ENCODE assay signal across 13 cellular contexts in genomic region chr3:50326182-50326541, GRCh38. TPM values are rescaled to one million over a fixed set of nuclear protein-coding genes. Genes with fewer than 3 reads are reported as not detected.
DNase-seq lines count a peak whose midpoint lies in the region; ATAC-seq and TF ChIP-seq lines count a peak whose summit lies in the region.
"Had no signal": no experiment of that assay in that cellular context is flagged by ENCODE, and none has a peak within 500 bp of the region (broad histone marks: within the 10 kb centered on the region; RNA-seq: fewer than 3 reads in every experiment).

No MANE protein-coding gene starts in this region.

- no peak overlapping the region for H3K9ac ChIP-seq in MM.1S (ENCODE audit: low read length)

- no peak for TF ChIP-seq CTCF in GM23338 (conservative IDR thresholded peaks at IDR 0.05; ENCODE audit: low read depth in 2 of 2)
- TF ChIP-seq CTCF in nephron progenitor cell (IDR thresholded peaks at IDR 0.05), result no peak
- TF ChIP-seq CTCF in MM.1S (IDR thresholded peaks at IDR 0.05; ENCODE audit: low read length), result no peak

- H3K9me3 ChIP-seq in MM.1S (replicated peaks; ENCODE audit: insufficient read depth, low read length), result no peaks in the 10 kb centered on the region

- peak overlapping the region; percentile 51 for H3K4me3 Mint-ChIP-seq in activated CD4-positive, alpha-beta T cell treated with anti-CD3 and anti-CD28 coated beads, Interleukin-2, amount 10 ng/mL, durations not matched to agents 7 days and 5 days
- H3K4me3 Mint-ChIP-seq in activated CD4-positive, alpha-beta T cell treated with anti-CD3 and anti-CD28 coated beads for 36 hours, result no peak overlapping the region
- H3K4me3 Mint-ChIP-seq in GM23338 (peak overlapping the region; percentile 51), nephron progenitor cell (peak overlapping the region; percentile 94)
- H3K4me3 Mint-ChIP-seq in activated T-helper 2 cell treated with anti-CD3 and anti-CD28 coated beads, Interferon-gamma antibody, Interleukin-2, Interleukin-4, amounts not matched to agents 10 μg/mL and 5 μg/mL and 100 μg/mL, durations not matched to agents 14 hours and 24 hours and 36 hours (ENCODE audit: low read depth), result peak overlapping the region; percentile 5

- H3F3A ChIP-seq in GM23338 (replicated peaks; ENCODE audit: low read depth) (peaks cover 33% of the 10 kb centered on the region; the same call in 1 of the 2 replicates), MM.1S (ENCODE audit: insufficient read depth, low read length) (peaks cover 12% of the 10 kb centered on the region; the same call in 1 of the 2 replicates)

- H3K4me1 Mint-ChIP-seq in activated CD4-positive, alpha-beta T cell treated with anti-CD3 and anti-CD28 coated beads, Interleukin-2, amount 10 ng/mL, durations not matched to agents 7 days and 5 days, result peaks cover 29% of the 10 kb centered on the region
- H3K4me1 Mint-ChIP-seq in activated CD4-positive, alpha-beta T cell treated with anti-CD3 and anti-CD28 coated beads for 36 hours, result peaks cover 22% of the 10 kb centered on the region
- H3K4me1 Mint-ChIP-seq in GM23338 (peaks cover 32% of the 10 kb centered on the region), nephron progenitor cell (peaks cover 34% of the 10 kb centered on the region)
- peaks cover 14% of the 10 kb centered on the region for H3K4me1 Mint-ChIP-seq in activated T-helper 2 cell treated with anti-CD3 and anti-CD28 coated beads, Interferon-gamma antibody, Interleukin-2, Interleukin-4, amounts not matched to agents 10 μg/mL and 5 μg/mL and 100 μg/mL, durations not matched to agents 14 hours and 24 hours and 36 hours (ENCODE audit: low read depth)

- H3K27me3 ChIP-seq in GM23338 (ENCODE audit: insufficient read depth), result no peaks in the 10 kb centered on the region
- no peaks in the 10 kb centered on the region for H3K27me3 ChIP-seq in MM.1S (replicated peaks; ENCODE audit: insufficient read depth, low read length)

- no peak overlapping the region for H3K4me2 ChIP-seq in GM23338
- no peak overlapping the region for H3K4me2 ChIP-seq in MM.1S (ENCODE audit: low read depth, low read length)

- POLR2A ChIA-PET in activated CD4-positive, alpha-beta T cell treated with anti-CD3 and anti-CD28 coated beads, Interleukin-2, amount 10 ng/mL, durations not matched to agents 7 days and 5 days (lab: Charles Lee), result no interaction called here
- POLR2A ChIA-PET in activated CD4-positive, alpha-beta T cell treated with anti-CD3 and anti-CD28 coated beads for 36 hours (lab: Charles Lee), result no interaction called here

- no peak overlapping the region for H3K27ac Mint-ChIP-seq in activated CD4-positive, alpha-beta T cell treated with anti-CD3 and anti-CD28 coated beads, Interleukin-2, amount 10 ng/mL, durations not matched to agents 7 days and 5 days
- H3K27ac Mint-ChIP-seq in activated CD4-positive, alpha-beta T cell treated with anti-CD3 and anti-CD28 coated beads for 36 hours, result no peak overlapping the region
- H3K27ac Mint-ChIP-seq in GM23338, result no peak overlapping the region
- no peak overlapping the region for H3K27ac Mint-ChIP-seq in activated T-helper 2 cell treated with anti-CD3 and anti-CD28 coated beads, Interferon-gamma antibody, Interleukin-2, Interleukin-4, amounts not matched to agents 10 μg/mL and 5 μg/mL and 100 μg/mL, durations not matched to agents 14 hours and 24 hours and 36 hours
- H3K27ac Mint-ChIP-seq in nephron progenitor cell, result no peak overlapping the region

- H3K36me3 ChIP-seq in GM23338 (ENCODE audit: insufficient read depth) (peaks cover 4% of the 10 kb centered on the region), MM.1S (replicated peaks; ENCODE audit: insufficient read depth, low read length) (peaks cover 8% of the 10 kb centered on the region)

- peak; percentile 5 for DNase-seq in activated CD4-positive, alpha-beta T cell treated with anti-CD3 and anti-CD28 coated beads, Interleukin-2, amount 10 ng/mL, durations not matched to agents 7 days and 5 days
- DNase-seq in activated CD4-positive, alpha-beta T cell treated with anti-CD3 and anti-CD28 coated beads for 36 hours, result no peak
- DNase-seq in GM23338 (ENCODE audit: low spot score), result no peak
- no peak for DNase-seq in activated T-helper 2 cell treated with anti-CD3 and anti-CD28 coated beads, Interferon-gamma antibody, Interleukin-2, Interleukin-4, amounts not matched to agents 10 μg/mL and 5 μg/mL and 100 μg/mL, durations not matched to agents 14 hours and 24 hours and 36 hours (ENCODE audit: low spot score)
- DNase-seq in nephron progenitor cell, result no peak
- DNase-seq in MM.1S, result no peak
- DNase-seq: EL, head of caudate nucleus, NCI-H187 treated with DMSO at 0.1 percent for 48 hours, T-helper 1 cell had no signal

- peaks cover 13% of the 10 kb centered on the region for H3K79me2 ChIP-seq in GM23338 (replicated peaks; ENCODE audit: insufficient read depth)
- H3K79me2 ChIP-seq in MM.1S (ENCODE audit: low read length), result peaks cover 33% of the 10 kb centered on the region

- no peaks in the 10 kb centered on the region for H3K27me3 Mint-ChIP-seq in activated CD4-positive, alpha-beta T cell treated with anti-CD3 and anti-CD28 coated beads, Interleukin-2, amount 10 ng/mL, durations not matched to agents 7 days and 5 days
- no peaks in the 10 kb centered on the region for H3K27me3 Mint-ChIP-seq in activated CD4-positive, alpha-beta T cell treated with anti-CD3 and anti-CD28 coated beads for 36 hours
- H3K27me3 Mint-ChIP-seq in GM23338 (ENCODE audit: insufficient read depth, low read depth, poor library complexity) (peaks cover 16% of the 10 kb centered on the region), nephron progenitor cell (ENCODE audit: low read depth, poor library complexity) (peaks cover 6% of the 10 kb centered on the region)
- H3K27me3 Mint-ChIP-seq in activated T-helper 2 cell treated with anti-CD3 and anti-CD28 coated beads, Interferon-gamma antibody, Interleukin-2, Interleukin-4, amounts not matched to agents 10 μg/mL and 5 μg/mL and 100 μg/mL, durations not matched to agents 14 hours and 24 hours and 36 hours (ENCODE audit: low read depth), result no peaks in the 10 kb centered on the region

- H2AFZ ChIP-seq in GM23338 (no peak overlapping the region), MM.1S (ENCODE audit: low read length) (no peak overlapping the region)

- intact Hi-C loops in activated CD4-positive, alpha-beta T cell treated with anti-CD3 and anti-CD28 coated beads for 36 hours (cut with DNase I, micrococcal nuclease), result loop anchor here in 1 of 2 experiments (5.0 to 10.0 kb wide), 2 partner anchors 51 to 89 kb away; partner anchors contain the start of genes GNAI2 and LSMEM2
- intact Hi-C loops in activated T-helper 2 cell treated with anti-CD3 and anti-CD28 coated beads, Interferon-gamma antibody, Interleukin-2, Interleukin-4, amounts not matched to agents 10 μg/mL and 5 μg/mL and 100 μg/mL, durations not matched to agents 14 hours and 24 hours and 36 hours (cut with micrococcal nuclease), result no loop called here

- ATAC-seq in activated CD4-positive, alpha-beta T cell treated with anti-CD3 and anti-CD28 coated beads for 36 hours, result no peak
- no peak for ATAC-seq in GM23338
- no peak for ATAC-seq in GM21619 (IDR thresholded peaks at IDR 0.05; ENCODE audit: unreplicated experiment)
- ATAC-seq in HG03095 (IDR thresholded peaks at IDR 0.05; ENCODE audit: unreplicated experiment), result no peak

- H3K4me3 ChIP-seq in GM23338, result no peak overlapping the region
- H3K4me3 ChIP-seq in MM.1S (ENCODE audit: low read length), result no peak overlapping the region
- H3K4me3 ChIP-seq: lung had no signal

- H4K20me1 ChIP-seq in GM23338 (replicated peaks; ENCODE audit: insufficient read depth), result peaks cover 8% of the 10 kb centered on the region; the same call in 1 of the 2 replicates
- no peaks in the 10 kb centered on the region for H4K20me1 ChIP-seq in MM.1S (ENCODE audit: insufficient read depth, low read length)

- H3K36me3 Mint-ChIP-seq in activated CD4-positive, alpha-beta T cell treated with anti-CD3 and anti-CD28 coated beads, Interleukin-2, amount 10 ng/mL, durations not matched to agents 7 days and 5 days (ENCODE audit: low read depth), result peaks cover 19% of the 10 kb centered on the region
- peaks cover 20% of the 10 kb centered on the region for H3K36me3 Mint-ChIP-seq in activated CD4-positive, alpha-beta T cell treated with anti-CD3 and anti-CD28 coated beads for 36 hours (ENCODE audit: low read depth)
- H3K36me3 Mint-ChIP-seq in GM23338 (ENCODE audit: low read depth) (peaks cover 31% of the 10 kb centered on the region), nephron progenitor cell (ENCODE audit: low read depth) (peaks cover 7% of the 10 kb centered on the region)
- H3K36me3 Mint-ChIP-seq in activated T-helper 2 cell treated with anti-CD3 and anti-CD28 coated beads, Interferon-gamma antibody, Interleukin-2, Interleukin-4, amounts not matched to agents 10 μg/mL and 5 μg/mL and 100 μg/mL, durations not matched to agents 14 hours and 24 hours and 36 hours (ENCODE audit: low read depth), result peaks cover 38% of the 10 kb centered on the region

- CTCF ChIA-PET in activated CD4-positive, alpha-beta T cell treated with anti-CD3 and anti-CD28 coated beads, Interleukin-2, amount 10 ng/mL, durations not matched to agents 7 days and 5 days (lab: Charles Lee), result interaction anchor here (1.1 to 1.4 kb wide), 2 partner anchors 10 to 51 kb away, joined by 4 to 7 read pairs; no protein-coding TSS in a partner anchor
- CTCF ChIA-PET in activated CD4-positive, alpha-beta T cell treated with anti-CD3 and anti-CD28 coated beads for 36 hours (lab: Charles Lee), result interaction anchor here (0.6 to 3.6 kb wide), 4 partner anchors 10 to 1152 kb away, joined by 3 to 16 read pairs (median 4); partner anchors contain the start of genes HYAL3, NAA80 and ZMYND10

- no peaks in the 10 kb centered on the region for H3K9me2 ChIP-seq in GM23338 (ENCODE audit: insufficient read depth)
- no peaks in the 10 kb centered on the region for H3K9me2 ChIP-seq in MM.1S (replicated peaks; ENCODE audit: insufficient read depth, low read length)

- H3K27ac ChIP-seq in GM23338 (ENCODE audit: low read depth), result no peak overlapping the region
- H3K27ac ChIP-seq in MM.1S (ENCODE audit: low read length), result no peak overlapping the region

- peaks cover 18% of the 10 kb centered on the region for H3K4me1 ChIP-seq in GM23338 (ENCODE audit: insufficient read depth)
- 0 out of 2 replicates have a peak, but pooled peaks cover 5% of the 10 kb centered on the region for H3K4me1 ChIP-seq in MM.1S (ENCODE audit: low read length)

- H3K9me3 Mint-ChIP-seq in activated CD4-positive, alpha-beta T cell treated with anti-CD3 and anti-CD28 coated beads, Interleukin-2, amount 10 ng/mL, durations not matched to agents 7 days and 5 days, result no peaks in the 10 kb centered on the region
- H3K9me3 Mint-ChIP-seq in activated CD4-positive, alpha-beta T cell treated with anti-CD3 and anti-CD28 coated beads for 36 hours (ENCODE audit: low read depth), result no peaks in the 10 kb centered on the region
- H3K9me3 Mint-ChIP-seq in GM23338 (no peaks in the 10 kb centered on the region), nephron progenitor cell (no peaks in the 10 kb centered on the region)
- no peaks in the 10 kb centered on the region for H3K9me3 Mint-ChIP-seq in activated T-helper 2 cell treated with anti-CD3 and anti-CD28 coated beads, Interferon-gamma antibody, Interleukin-2, Interleukin-4, amounts not matched to agents 10 μg/mL and 5 μg/mL and 100 μg/mL, durations not matched to agents 14 hours and 24 hours and 36 hours

RNA-seq across cellular contexts. Expression of gene TUSC2, which starts 1.9 kb away (rescaled TPM):
- total RNA-seq in activated CD4-positive, alpha-beta T cell treated with anti-CD3 and anti-CD28 coated beads, Interleukin-2, amount 10 ng/mL, durations not matched to agents 7 days and 5 days, result 10 to 100 TPM; 16.1 to 17.7 TPM
- 10 to 100 TPM; 15.0 to 17.1 TPM for total RNA-seq in activated CD4-positive, alpha-beta T cell treated with anti-CD3 and anti-CD28 coated beads for 36 hours
- total RNA-seq in GM23338 (2014; rRNA removed; shearing (Covaris generic)), result 32.2 and 41.6 TPM in 2 replicates
- 71.0 and 81.5 TPM in 2 replicates for polyA plus RNA-seq in GM23338 (2016; fragmentation: Nextera tagmentation; extraction: Ambion mirVana)
- 23.7 and 23.9 TPM in 2 replicates for total RNA-seq in activated T-helper 2 cell treated with anti-CD3 and anti-CD28 coated beads, Interferon-gamma antibody, Interleukin-2, Interleukin-4, amounts not matched to agents 10 μg/mL and 5 μg/mL and 100 μg/mL, durations not matched to agents 14 hours and 24 hours and 36 hours

RNA-seq across cellular contexts. Expression of gene HYAL2, which starts 3.6 kb away (rescaled TPM):
- total RNA-seq in activated CD4-positive, alpha-beta T cell treated with anti-CD3 and anti-CD28 coated beads, Interleukin-2, amount 10 ng/mL, durations not matched to agents 7 days and 5 days, result 1 to 10 TPM; 4.3 to 5.7 TPM
- 1 to 10 TPM; 4.7 to 5.1 TPM for total RNA-seq in activated CD4-positive, alpha-beta T cell treated with anti-CD3 and anti-CD28 coated beads for 36 hours
- 74.3 and 77.8 TPM in 2 replicates for total RNA-seq in GM23338 (2014; rRNA removed; shearing (Covaris generic))
- 28.9 and 30.0 TPM in 2 replicates for polyA plus RNA-seq in GM23338 (2016; fragmentation: Nextera tagmentation; extraction: Ambion mirVana)
- 14.9 and 15.2 TPM in 2 replicates for total RNA-seq in activated T-helper 2 cell treated with anti-CD3 and anti-CD28 coated beads, Interferon-gamma antibody, Interleukin-2, Interleukin-4, amounts not matched to agents 10 μg/mL and 5 μg/mL and 100 μg/mL, durations not matched to agents 14 hours and 24 hours and 36 hours

RNA-seq across cellular contexts. Expression of gene RASSF1, which starts 14.5 kb away (rescaled TPM):
- 100 to 1,000 TPM in 1 of 2 experiments, 10 to 100 TPM in 1; 88.3 to 122 TPM for total RNA-seq in activated CD4-positive, alpha-beta T cell treated with anti-CD3 and anti-CD28 coated beads, Interleukin-2, amount 10 ng/mL, durations not matched to agents 7 days and 5 days
- 10 to 100 TPM; 30.8 to 50.7 TPM for total RNA-seq in activated CD4-positive, alpha-beta T cell treated with anti-CD3 and anti-CD28 coated beads for 36 hours
- 12.8 and 15.7 TPM in 2 replicates for total RNA-seq in GM23338 (2014; rRNA removed; shearing (Covaris generic))
- polyA plus RNA-seq in GM23338 (2016; fragmentation: Nextera tagmentation; extraction: Ambion mirVana), result 9.6 TPM in 2 replicates
- 71.2 and 74.2 TPM in 2 replicates for total RNA-seq in activated T-helper 2 cell treated with anti-CD3 and anti-CD28 coated beads, Interferon-gamma antibody, Interleukin-2, Interleukin-4, amounts not matched to agents 10 μg/mL and 5 μg/mL and 100 μg/mL, durations not matched to agents 14 hours and 24 hours and 36 hours

RNA-seq across cellular contexts. Expression of gene ZMYND10, which starts 19.4 kb away (rescaled TPM):
- 1 to 10 TPM; 3.5 to 3.6 TPM for total RNA-seq in activated CD4-positive, alpha-beta T cell treated with anti-CD3 and anti-CD28 coated beads, Interleukin-2, amount 10 ng/mL, durations not matched to agents 7 days and 5 days
- total RNA-seq in activated CD4-positive, alpha-beta T cell treated with anti-CD3 and anti-CD28 coated beads for 36 hours, result 1 to 10 TPM; 1.0 to 1.3 TPM
- total RNA-seq in GM23338 (2014; rRNA removed; shearing (Covaris generic)), result 0.31 TPM in 2 replicates
- 0.24 and 0.29 TPM in 2 replicates for polyA plus RNA-seq in GM23338 (2016; fragmentation: Nextera tagmentation; extraction: Ambion mirVana)
- total RNA-seq in activated T-helper 2 cell treated with anti-CD3 and anti-CD28 coated beads, Interferon-gamma antibody, Interleukin-2, Interleukin-4, amounts not matched to agents 10 μg/mL and 5 μg/mL and 100 μg/mL, durations not matched to agents 14 hours and 24 hours and 36 hours, result 0.94 and 1.8 TPM in 2 replicates

RNA-seq across cellular contexts. Expression of gene HYAL1, which starts 22.8 kb away (rescaled TPM):
- under 1 TPM in 1 of 2 experiments, not detected in 1; 0.07 TPM for total RNA-seq in activated CD4-positive, alpha-beta T cell treated with anti-CD3 and anti-CD28 coated beads, Interleukin-2, amount 10 ng/mL, durations not matched to agents 7 days and 5 days
- total RNA-seq in activated CD4-positive, alpha-beta T cell treated with anti-CD3 and anti-CD28 coated beads for 36 hours, result under 1 TPM in 1 of 2 experiments, not detected in 1; 0.37 TPM
- total RNA-seq in GM23338 (2014; rRNA removed; shearing (Covaris generic)), result 2.8 and 5.0 TPM in 2 replicates
- 1.7 and 2.1 TPM in 2 replicates for polyA plus RNA-seq in GM23338 (2016; fragmentation: Nextera tagmentation; extraction: Ambion mirVana)
- total RNA-seq in activated T-helper 2 cell treated with anti-CD3 and anti-CD28 coated beads, Interferon-gamma antibody, Interleukin-2, Interleukin-4, amounts not matched to agents 10 μg/mL and 5 μg/mL and 100 μg/mL, durations not matched to agents 14 hours and 24 hours and 36 hours, result 0.23 and 0.59 TPM in 2 replicates
